ENCODE assay signal across 33 cellular contexts in the genomic region with DNA sequence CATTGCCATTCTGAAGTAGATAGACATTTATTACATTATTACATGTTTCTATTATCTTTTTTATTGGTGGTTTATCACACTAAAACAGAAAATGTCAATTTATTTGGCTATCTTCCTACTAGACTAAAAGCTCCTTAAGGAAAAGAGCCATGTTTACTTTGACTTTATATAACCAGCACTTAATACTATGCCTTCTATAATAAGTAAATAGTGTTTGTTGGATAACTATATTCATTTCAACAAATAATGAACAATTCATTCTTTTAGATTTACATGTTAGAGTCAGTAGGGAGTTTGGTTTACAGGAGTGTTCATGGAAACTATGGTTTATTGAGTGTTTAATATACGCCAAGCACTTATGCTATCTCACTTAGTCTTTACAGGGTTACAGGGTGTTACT.
"Had no signal": no experiment of that assay in that cellular context is flagged by ENCODE, and none has a peak within 500 bp of the region (broad histone marks: within the 10 kb centered on the region; RNA-seq: fewer than 3 reads in every experiment).

No MANE protein-coding gene starts in this region.

- H3K27ac ChIP-seq: ascending aorta, breast epithelium, cardiac muscle cell, coronary artery, dorsolateral prefrontal cortex, WERI-Rb-1 had no signal

- H3K36me3 ChIP-seq: ascending aorta, breast epithelium, cardiac muscle cell, WERI-Rb-1 had no signal

- DNase-seq: activated CD4-positive, alpha-beta memory T cell treated with anti-CD3 and anti-CD28 coated beads for 36 hours; activated CD4-positive, alpha-beta T cell treated with anti-CD3 and anti-CD28 coated beads for 36 hours; activated CD4-positive, alpha-beta T cell treated with anti-CD3 and anti-CD28 coated beads, Interleukin-2, amount 10 ng/mL, durations not matched to agents 24 days and 14 days; activated CD4-positive, CD25-positive, alpha-beta regulatory T cell; activated CD4-positive, CD25-positive, alpha-beta regulatory T cell treated with anti-CD3 and anti-CD28 coated beads, Interleukin-2, amount 50 U/mL, for 72 hours; activated CD8-positive, alpha-beta memory T cell treated with anti-CD3 and anti-CD28 coated beads, Interleukin-2, amount 10 ng/mL, durations not matched to agents 7 days and 5 days; activated CD8-positive, alpha-beta memory T cell treated with anti-CD3 and anti-CD28 coated beads, Interleukin-2, amount 50 U/mL, for 4 hours; activated CD8-positive, alpha-beta T cell treated with anti-CD3 and anti-CD28 coated beads, Interleukin-2, amount 10 ng/mL, durations not matched to agents 7 days and 5 days; activated gamma-delta T cell; activated naive CD4-positive, alpha-beta T cell; activated naive CD4-positive, alpha-beta T cell treated with anti-CD3 and anti-CD28 coated beads, Interleukin-2, amount 10 ng/mL, durations not matched to agents 7 days and 5 days; activated naive CD8-positive, alpha-beta T cell treated with anti-CD3 and anti-CD28 coated beads, Interleukin-2, amount 10 ng/mL, durations not matched to agents 7 days and 5 days; activated T-cell treated with anti-CD3 and anti-CD28 coated beads, Interleukin-2, amount 50 U/mL, for 1 hour; activated T-cell treated with anti-CD3 and anti-CD28 coated beads, Interleukin-2, amount 50 U/mL, for 48 hours; central memory CD4-positive, alpha-beta T cell; cerebellar nuclear complex; dorsolateral prefrontal cortex; effector memory CD4-positive, alpha-beta T cell; endodermal cell; foreskin fibroblast; head of caudate nucleus; T-helper 9 cell; WERI-Rb-1 had no signal

- H3K9me3 Mint-ChIP-seq: activated CD4-positive, alpha-beta memory T cell treated with anti-CD3 and anti-CD28 coated beads for 36 hours; activated CD4-positive, alpha-beta T cell treated with anti-CD3 and anti-CD28 coated beads, Interleukin-2, amount 10 ng/mL, durations not matched to agents 24 days and 14 days; activated naive CD4-positive, alpha-beta T cell treated with anti-CD3 and anti-CD28 coated beads, Interleukin-2, amount 10 ng/mL, durations not matched to agents 7 days and 5 days; activated naive CD4-positive, alpha-beta T cell treated with anti-CD3 and anti-CD28 coated beads, Interleukin-2, amount 50 U/mL, for 72 hours; activated naive CD8-positive, alpha-beta T cell treated with anti-CD3 and anti-CD28 coated beads, Interleukin-2, amount 10 ng/mL, durations not matched to agents 7 days and 5 days; dendritic cell treated with granulocyte-macrophage colony-stimulating factor and Interleukin-4, amounts not matched to agents 40 ng/mL and 50 ng/mL, for 4 days; endodermal cell; T-helper 1 cell treated with Interleukin-12 subunit alpha and Interleukin-12 subunit beta and Interleukin-4 antibody, amounts not matched to agents 30 μg/mL and 1 μg/mL, for 36 hours had no signal

- H3K36me3 Mint-ChIP-seq: activated naive CD4-positive, alpha-beta T cell treated with anti-CD3 and anti-CD28 coated beads, Interleukin-2, amount 50 U/mL, for 72 hours had no signal

- FAIRE-seq: frontal cortex had no signal

- H3K9me3 ChIP-seq: ascending aorta, breast epithelium had no signal

- ATAC-seq: activated CD4-positive, alpha-beta T cell treated with anti-CD3 and anti-CD28 coated beads for 36 hours; activated CD8-positive, alpha-beta memory T cell treated with anti-CD3 and anti-CD28 coated beads, Interleukin-2, amount 10 ng/mL, durations not matched to agents 7 days and 5 days; activated CD8-positive, alpha-beta T cell treated with anti-CD3 and anti-CD28 coated beads, Interleukin-2, amount 10 ng/mL, durations not matched to agents 7 days and 5 days; activated naive CD4-positive, alpha-beta T cell treated with anti-CD3 and anti-CD28 coated beads, Interleukin-2, amount 50 U/mL, for 72 hours; esophagus mucosa had no signal

- H3K4me3 Mint-ChIP-seq: activated CD4-positive, alpha-beta memory T cell treated with anti-CD3 and anti-CD28 coated beads for 36 hours; activated CD4-positive, alpha-beta T cell treated with anti-CD3 and anti-CD28 coated beads for 36 hours; activated CD4-positive, alpha-beta T cell treated with anti-CD3 and anti-CD28 coated beads, Interleukin-2, amount 10 ng/mL, durations not matched to agents 24 days and 14 days; activated CD8-positive, alpha-beta memory T cell treated with anti-CD3 and anti-CD28 coated beads, Interleukin-2, amount 10 ng/mL, durations not matched to agents 7 days and 5 days; activated CD8-positive, alpha-beta T cell treated with anti-CD3 and anti-CD28 coated beads, Interleukin-2, amount 10 ng/mL, durations not matched to agents 7 days and 5 days; activated naive CD4-positive, alpha-beta T cell treated with anti-CD3 and anti-CD28 coated beads, Interleukin-2, amount 10 ng/mL, durations not matched to agents 7 days and 5 days; activated naive CD8-positive, alpha-beta T cell treated with anti-CD3 and anti-CD28 coated beads, Interleukin-2, amount 10 ng/mL, durations not matched to agents 7 days and 5 days; dendritic cell treated with granulocyte-macrophage colony-stimulating factor and Interleukin-4, amounts not matched to agents 40 ng/mL and 50 ng/mL, for 4 days; endodermal cell; T-helper 1 cell treated with Interleukin-12 subunit alpha and Interleukin-12 subunit beta and Interleukin-4 antibody, amounts not matched to agents 30 μg/mL and 1 μg/mL, for 36 hours had no signal

- H3K27me3 Mint-ChIP-seq: activated CD4-positive, alpha-beta memory T cell treated with anti-CD3 and anti-CD28 coated beads for 36 hours; activated CD4-positive, alpha-beta T cell treated with anti-CD3 and anti-CD28 coated beads for 36 hours; activated CD4-positive, alpha-beta T cell treated with anti-CD3 and anti-CD28 coated beads, Interleukin-2, amount 10 ng/mL, durations not matched to agents 24 days and 14 days; activated CD8-positive, alpha-beta memory T cell treated with anti-CD3 and anti-CD28 coated beads, Interleukin-2, amount 10 ng/mL, durations not matched to agents 7 days and 5 days; activated naive CD4-positive, alpha-beta T cell treated with anti-CD3 and anti-CD28 coated beads, Interleukin-2, amount 10 ng/mL, durations not matched to agents 7 days and 5 days; activated naive CD8-positive, alpha-beta T cell treated with anti-CD3 and anti-CD28 coated beads, Interleukin-2, amount 10 ng/mL, durations not matched to agents 7 days and 5 days; brain; dendritic cell treated with granulocyte-macrophage colony-stimulating factor and Interleukin-4, amounts not matched to agents 40 ng/mL and 50 ng/mL, for 4 days had no signal

- H3K27ac Mint-ChIP-seq: activated CD4-positive, alpha-beta memory T cell treated with anti-CD3 and anti-CD28 coated beads for 36 hours; activated CD4-positive, alpha-beta T cell treated with anti-CD3 and anti-CD28 coated beads for 36 hours; activated CD4-positive, alpha-beta T cell treated with anti-CD3 and anti-CD28 coated beads, Interleukin-2, amount 10 ng/mL, durations not matched to agents 24 days and 14 days; activated CD8-positive, alpha-beta memory T cell treated with anti-CD3 and anti-CD28 coated beads, Interleukin-2, amount 10 ng/mL, durations not matched to agents 7 days and 5 days; activated CD8-positive, alpha-beta T cell treated with anti-CD3 and anti-CD28 coated beads, Interleukin-2, amount 10 ng/mL, durations not matched to agents 7 days and 5 days; activated naive CD4-positive, alpha-beta T cell treated with anti-CD3 and anti-CD28 coated beads, Interleukin-2, amount 10 ng/mL, durations not matched to agents 7 days and 5 days; activated naive CD4-positive, alpha-beta T cell treated with anti-CD3 and anti-CD28 coated beads, Interleukin-2, amount 50 U/mL, for 72 hours; activated naive CD8-positive, alpha-beta T cell treated with anti-CD3 and anti-CD28 coated beads, Interleukin-2, amount 10 ng/mL, durations not matched to agents 7 days and 5 days; brain; dendritic cell treated with granulocyte-macrophage colony-stimulating factor and Interleukin-4, amounts not matched to agents 40 ng/mL and 50 ng/mL, for 4 days; endodermal cell; T-helper 1 cell treated with Interleukin-12 subunit alpha and Interleukin-12 subunit beta and Interleukin-4 antibody, amounts not matched to agents 30 μg/mL and 1 μg/mL, for 36 hours had no signal

- H3K27me3 ChIP-seq: ascending aorta, breast epithelium, cardiac muscle cell, dorsolateral prefrontal cortex had no signal

- H3K4me3 ChIP-seq: ascending aorta, breast epithelium, cardiac muscle cell, coronary artery, dorsolateral prefrontal cortex had no signal
